1 cellular context compared by ENCODE assay signal in the genomic region with DNA sequence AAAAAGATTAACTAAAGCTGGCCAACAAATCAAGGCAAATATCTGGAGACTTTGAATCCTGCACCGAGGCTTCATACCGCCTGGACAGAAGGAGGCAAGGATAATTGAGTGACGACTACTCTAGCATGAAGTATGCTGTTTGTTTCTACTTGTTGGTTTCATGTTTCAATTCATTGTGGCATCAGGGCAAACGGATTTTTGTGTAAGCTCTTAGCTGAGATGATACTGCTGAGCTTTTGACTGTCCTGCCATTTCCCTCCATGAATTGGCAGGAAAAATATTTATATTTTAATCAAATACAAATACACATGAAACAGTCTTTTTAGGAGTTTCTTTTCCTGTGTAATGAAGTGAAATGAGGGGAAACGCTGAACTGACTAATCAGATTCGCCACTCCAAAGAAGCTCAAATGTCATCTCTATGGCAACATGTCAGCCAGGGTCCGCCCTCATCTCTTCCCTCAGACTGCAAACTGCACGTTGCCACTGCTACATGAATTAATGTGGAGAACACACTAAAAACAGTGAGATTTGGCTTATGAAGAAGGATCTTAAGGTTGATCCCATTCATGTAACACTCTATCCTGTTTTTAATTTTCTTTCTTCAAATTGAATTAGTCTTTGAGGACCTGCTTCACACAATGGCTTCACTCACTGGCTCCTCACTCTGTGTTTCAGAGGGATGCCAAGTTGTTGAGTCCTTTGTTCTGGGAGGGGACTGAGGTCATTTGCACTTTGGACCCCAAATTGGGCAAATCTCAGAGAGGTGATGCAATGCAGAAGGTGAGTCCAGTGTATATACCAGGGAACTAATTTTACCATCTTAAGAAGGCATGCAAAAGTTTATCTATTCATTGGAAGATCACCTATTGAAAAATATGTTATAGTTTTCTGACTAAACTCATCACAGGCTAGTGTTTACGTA.
TF ChIP-seq lines count a peak whose summit lies in the region.

No MANE protein-coding gene starts in this region.

TF ChIP-seq in H1, 55 proteins besides CTCF, POLR2A, EP300 and RAD21 (continued from another document):
- TF ChIP-seq KDM5A (IDR thresholded peaks at IDR 0.05; ENCODE audit: low read length), result no peak
- no peak for TF ChIP-seq SIN3A (conservative IDR thresholded peaks at IDR 0.05 in 1 of 2, IDR thresholded peaks at IDR 0.05 in 1 of 2; ENCODE audit: low read depth in 1 of 2, low read length in 2 of 2)
- TF ChIP-seq, protein P1, sequence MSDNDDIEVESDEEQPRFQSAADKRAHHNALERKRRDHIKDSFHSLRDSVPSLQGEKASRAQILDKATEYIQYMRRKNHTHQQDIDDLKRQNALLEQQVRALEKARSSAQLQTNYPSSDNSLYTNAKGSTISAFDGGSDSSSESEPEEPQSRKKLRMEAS (IDR thresholded peaks at IDR 0.05), result no peak
